Comparison of ENCODE assay signal across 8 cellular contexts in genomic region chr5:32443145-32443540, GRCh38. TPM values are rescaled to one million over a fixed set of nuclear protein-coding genes. Genes with fewer than 3 reads are reported as not detected.
A peak's percentile ranks its signal among the peaks of the same experiment; 100 is the strongest.
DNase-seq lines count a peak whose midpoint lies in the region; ATAC-seq and TF ChIP-seq lines count a peak whose summit lies in the region.

No MANE protein-coding gene starts in this region.

- TF ChIP-seq CTCF in GM13977 (IDR thresholded peaks at IDR 0.05; ENCODE audit: extremely low read depth, insufficient read depth, missing control alignments) (no peak), Loucy (conservative IDR thresholded peaks at IDR 0.05; ENCODE audit: low read length) (no peak), astrocyte of the cerebellum (IDR thresholded peaks at IDR 0.05; ENCODE audit: low read depth, low read length, missing control alignments) (no peak), liver (IDR thresholded peaks at IDR 0.05; ENCODE audit: low read depth, low read length, missing input control) (no peak)

- no peaks in the 10 kb centered on the region for H3K27me3 ChIP-seq in Loucy (ENCODE audit: insufficient read depth, low read length, poor library complexity, severe bottlenecking)
- no peaks in the 10 kb centered on the region for H3K27me3 ChIP-seq in liver (ENCODE audit: control insufficient read depth in 4 of 4, insufficient read depth in 4 of 4, low read length in 3 of 4)
- H3K27me3 ChIP-seq in subcutaneous abdominal adipose tissue (ENCODE audit: control insufficient read depth in 5 of 5, insufficient read depth in 4 of 5, low read length in 5 of 5) = no peaks in the 10 kb centered on the region

- H3K4me1 ChIP-seq in Loucy (ENCODE audit: insufficient read depth, low read length, poor library complexity, severe bottlenecking) (peaks cover 45% of the 10 kb centered on the region), liver (ENCODE audit: control insufficient read depth in 4 of 4, insufficient read depth in 4 of 4, low read length in 3 of 4) (peaks cover 5 to 20% (median 15%) of the 10 kb centered on the region in 4 donors), subcutaneous abdominal adipose tissue (ENCODE audit: control insufficient read depth in 5 of 5, insufficient read depth in 5 of 5, low read length in 5 of 5) (peaks cover 0 to 24% (median 22%) of the 10 kb centered on the region in 5 donors)

- no peaks in the 10 kb centered on the region for H3K9me2 ChIP-seq in Loucy (replicated peaks; ENCODE audit: low read depth, low read length)

- no peak overlapping the region for H2AFZ ChIP-seq in Loucy (ENCODE audit: low read length)

- H4K20me1 ChIP-seq in Loucy (ENCODE audit: insufficient read depth, low read length, poor library complexity, severe bottlenecking) = peaks cover 52% of the 10 kb centered on the region

- H3K36me3 ChIP-seq in Loucy (ENCODE audit: insufficient read depth, low read length) = 0 out of 2 replicates have a peak, but pooled peaks cover 3% of the 10 kb centered on the region
- no peaks in the 10 kb centered on the region for H3K36me3 ChIP-seq in liver (ENCODE audit: control insufficient read depth in 4 of 4, insufficient read depth in 3 of 4, low read depth in 1 of 4, low read length in 3 of 4)
- peaks cover 0 to 2% (median 0%) of the 10 kb centered on the region in 5 donors for H3K36me3 ChIP-seq in subcutaneous abdominal adipose tissue (ENCODE audit: control insufficient read depth in 5 of 5, insufficient read depth in 5 of 5, low read length in 5 of 5)

- TF ChIP-seq RAD21 in liver (IDR thresholded peaks at IDR 0.05) = no peak

- peaks cover 62% of the 10 kb centered on the region for H3K79me2 ChIP-seq in Loucy (ENCODE audit: insufficient read depth, low read length)

- ATAC-seq in GM21786 (IDR thresholded peaks at IDR 0.05; ENCODE audit: unreplicated experiment) = peak; percentile 30

- H3K9ac ChIP-seq in Loucy (ENCODE audit: low read depth, low read length, poor library complexity, severe bottlenecking) = peak overlapping the region; percentile 77
- H3K9ac ChIP-seq in liver (ENCODE audit: low read depth in 1 of 2, low read length in 2 of 2) = peak overlapping the region; percentile 35 to 79
- H3K9ac ChIP-seq in subcutaneous abdominal adipose tissue (ENCODE audit: low read length in 5 of 5) = peak overlapping the region; percentile 76 to 96 (median 85)

- peak overlapping the region; percentile 99 for H3K4me2 ChIP-seq in Loucy (ENCODE audit: low read depth, low read length, poor library complexity, severe bottlenecking)

- H3K27ac ChIP-seq in liver (ENCODE audit: low read depth in 1 of 2, low read length in 2 of 2) (peak overlapping the region; percentile 54 to 62), subcutaneous abdominal adipose tissue (ENCODE audit: low read depth, low read length) (peak overlapping the region; percentile 89)

- in situ Hi-C loops in GM13977 (cut with MboI; ENCODE audit: low pct_unique_long_range_greater_than_20kb, low sequenced_read_pairs, unreplicated experiment) (no loop called here), astrocyte of the cerebellum (cut with HindIII; ENCODE audit: low sequenced_read_pairs) (no loop called here)

- H3K4me3 ChIP-seq in Loucy (ENCODE audit: low read length, poor library complexity, severe bottlenecking) = peak overlapping the region; percentile 90
- peak overlapping the region; percentile 71 for H3K4me3 ChIP-seq in astrocyte of the cerebellum (ENCODE audit: low read depth, low read length)
- H3K4me3 ChIP-seq in liver (ENCODE audit: low read depth in 1 of 3, low read length in 3 of 3) = peak overlapping the region; percentile 45 to 99 (median 90)
- H3K4me3 ChIP-seq in subcutaneous abdominal adipose tissue (ENCODE audit: low read depth in 1 of 5, low read length in 5 of 5) = peak overlapping the region; percentile 75 to 89 (median 82)

- H3K9me3 ChIP-seq in Loucy (ENCODE audit: insufficient read depth, low read depth, low read length) (no peaks in the 10 kb centered on the region), liver (ENCODE audit: control insufficient read depth in 4 of 4, low read length in 3 of 4) (no peaks in the 10 kb centered on the region), subcutaneous abdominal adipose tissue (ENCODE audit: control insufficient read depth in 5 of 5, low read length in 5 of 5) (no peaks in the 10 kb centered on the region)

- no peaks in the 10 kb centered on the region for H3F3A ChIP-seq in Loucy (ENCODE audit: low read depth)

- WGBS in liver = 37% methylated on average over 7 of the region's 7 CpGs

- DNase-seq in GM13977 (ENCODE audit: low spot score) (peak; percentile 52), astrocyte of the cerebellum (ENCODE audit: low read depth) (no peak), midbrain (lab: John Stamatoyannopoulos, UW) (no peak), GF-D8 (lab: John Stamatoyannopoulos, UW) (no peak)

TF ChIP-seq in liver, 16 proteins besides CTCF, POLR2A, EP300 and RAD21:
- TF ChIP-seq FOXA1 (IDR thresholded peaks at IDR 0.05) = no peak
- TF ChIP-seq HNF4A (conservative IDR thresholded peaks at IDR 0.05) = no peak
- TF ChIP-seq EGR1 (IDR thresholded peaks at IDR 0.05; ENCODE audit: low read depth in 2 of 2) = no peak
- TF ChIP-seq JUND (IDR thresholded peaks at IDR 0.05) = no peak
- no peak for TF ChIP-seq GABPA (IDR thresholded peaks at IDR 0.05 in 1 of 2, conservative IDR thresholded peaks at IDR 0.05 in 1 of 2)

RNA-seq across cellular contexts. Expression of gene ZFR, which starts 1.4 kb away (rescaled TPM):
- 10 to 100 TPM; 35.8 to 44.5 TPM for total RNA-seq in liver
- polyA plus RNA-seq in liver = 10 to 100 TPM; 17.5 to 25.8 TPM
